In the genomic region with DNA sequence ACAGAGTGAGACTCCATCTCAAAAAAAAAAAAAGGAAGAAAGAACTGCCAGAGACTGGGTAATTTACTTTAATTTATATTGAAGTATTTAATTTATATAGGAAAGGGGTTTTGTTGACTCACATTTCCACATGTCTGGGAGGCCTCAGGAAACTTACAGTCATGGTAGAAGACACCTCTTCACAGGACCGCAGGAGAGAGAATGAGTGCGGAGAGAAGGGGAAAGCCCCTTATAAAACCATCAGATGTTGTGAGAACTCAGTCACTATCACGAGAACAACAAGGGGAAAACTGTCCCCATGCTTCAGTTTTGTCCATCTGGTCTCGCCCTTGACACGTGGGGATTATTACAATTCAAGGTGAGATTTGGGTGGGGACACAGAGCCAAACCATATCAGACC, we compare ENCODE assay signal across 24 cellular contexts.
"Had no signal": no experiment of that assay in that cellular context is flagged by ENCODE, and none has a peak within 500 bp of the region (broad histone marks: within the 10 kb centered on the region; RNA-seq: fewer than 3 reads in every experiment).

No MANE protein-coding gene starts in this region.

- H3K27ac Mint-ChIP-seq: activated naive CD4-positive, alpha-beta T cell treated with anti-CD3 and anti-CD28 coated beads, Interleukin-2, amount 10 ng/mL, durations not matched to agents 7 days and 5 days; activated T-helper 2 cell treated with anti-CD3 and anti-CD28 coated beads, Interferon-gamma antibody, Interleukin-2, Interleukin-4, amounts not matched to agents 10 μg/mL and 5 μg/mL and 100 μg/mL, durations not matched to agents 14 hours and 24 hours and 36 hours; dendritic cell treated with granulocyte-macrophage colony-stimulating factor and Interleukin-4, amounts not matched to agents 40 ng/mL and 50 ng/mL, for 4 days; endodermal cell; mesothelial cell of epicardium; naive B cell; nephron progenitor cell; stimulated activated memory B cell treated with anti-CD40 and anti-IgM and Interleukin-4, amounts not matched to agents 10 μg/mL and 1 μg/mL and 100 μg/mL, for 72 hours had no signal

- DNase-seq: activated naive CD4-positive, alpha-beta T cell treated with anti-CD3 and anti-CD28 coated beads, Interleukin-2, amount 10 ng/mL, durations not matched to agents 7 days and 5 days; central memory CD4-positive, alpha-beta T cell; endodermal cell; foreskin fibroblast; head of caudate nucleus; hippocampal formation; left cardiac atrium; left ventricle myocardium superior; naive B cell; nephron progenitor cell; pancreas; psoas muscle; sigmoid colon; SJCRH30; small intestine; stimulated activated CD4-positive, alpha-beta T cell treated with anti-CD3 and anti-CD28 coated beads, Interleukin-2, amount 100 ng/mL, for 48 hours; testis; transverse colon had no signal

- H3K4me3 Mint-ChIP-seq: activated naive CD4-positive, alpha-beta T cell treated with anti-CD3 and anti-CD28 coated beads, Interleukin-2, amount 10 ng/mL, durations not matched to agents 7 days and 5 days; dendritic cell treated with granulocyte-macrophage colony-stimulating factor and Interleukin-4, amounts not matched to agents 40 ng/mL and 50 ng/mL, for 4 days; endodermal cell; mesothelial cell of epicardium; naive B cell; nephron progenitor cell; stimulated activated memory B cell treated with anti-CD40 and anti-IgM and Interleukin-4, amounts not matched to agents 10 μg/mL and 1 μg/mL and 100 μg/mL, for 72 hours had no signal

- H3K9me3 Mint-ChIP-seq: activated naive CD4-positive, alpha-beta T cell treated with anti-CD3 and anti-CD28 coated beads, Interleukin-2, amount 10 ng/mL, durations not matched to agents 7 days and 5 days; activated T-helper 2 cell treated with anti-CD3 and anti-CD28 coated beads, Interferon-gamma antibody, Interleukin-2, Interleukin-4, amounts not matched to agents 10 μg/mL and 5 μg/mL and 100 μg/mL, durations not matched to agents 14 hours and 24 hours and 36 hours; dendritic cell treated with granulocyte-macrophage colony-stimulating factor and Interleukin-4, amounts not matched to agents 40 ng/mL and 50 ng/mL, for 4 days; endodermal cell; mesothelial cell of epicardium; naive B cell; nephron progenitor cell; stimulated activated memory B cell treated with anti-CD40 and anti-IgM and Interleukin-4, amounts not matched to agents 10 μg/mL and 1 μg/mL and 100 μg/mL, for 72 hours had no signal

- ATAC-seq: esophagus mucosa; left cardiac atrium; left ventricle myocardium superior; pancreas; psoas muscle; SK-N-SH treated with all-trans-retinoic acid at 6 μM for 48 hours; stimulated activated memory B cell treated with anti-CD40 and anti-IgM and Interleukin-4, amounts not matched to agents 10 μg/mL and 1 μg/mL and 100 μg/mL, for 72 hours had no signal

- H3K4me1 Mint-ChIP-seq: activated naive CD4-positive, alpha-beta T cell treated with anti-CD3 and anti-CD28 coated beads, Interleukin-2, amount 10 ng/mL, durations not matched to agents 7 days and 5 days; endodermal cell; mesothelial cell of epicardium; nephron progenitor cell; stimulated activated memory B cell treated with anti-CD40 and anti-IgM and Interleukin-4, amounts not matched to agents 10 μg/mL and 1 μg/mL and 100 μg/mL, for 72 hours had no signal

- H3K27me3 Mint-ChIP-seq: activated naive CD4-positive, alpha-beta T cell treated with anti-CD3 and anti-CD28 coated beads, Interleukin-2, amount 10 ng/mL, durations not matched to agents 7 days and 5 days; dendritic cell treated with granulocyte-macrophage colony-stimulating factor and Interleukin-4, amounts not matched to agents 40 ng/mL and 50 ng/mL, for 4 days; naive B cell; stimulated activated memory B cell treated with anti-CD40 and anti-IgM and Interleukin-4, amounts not matched to agents 10 μg/mL and 1 μg/mL and 100 μg/mL, for 72 hours had no signal
